Comparison of ENCODE assay signal across 16 cellular contexts in the genomic region with DNA sequence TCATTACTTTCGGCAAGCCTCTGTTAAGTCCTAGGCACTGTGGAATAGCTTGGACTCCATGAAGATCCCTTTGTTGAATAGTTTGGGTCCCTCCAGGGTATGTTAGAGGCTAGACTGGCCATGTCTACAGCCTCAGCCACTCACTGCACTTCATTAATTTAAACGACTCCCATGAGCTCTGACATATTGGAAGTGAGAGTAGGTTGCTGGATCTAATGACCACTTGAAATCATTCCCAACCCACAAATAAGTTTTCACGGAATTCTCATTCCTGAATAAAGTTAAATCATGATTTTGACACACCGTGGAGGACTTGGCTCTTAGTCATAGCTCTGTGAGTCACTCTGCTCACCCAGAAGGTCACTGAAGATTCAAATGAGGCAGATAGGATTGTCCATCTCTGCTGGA. TPM values are rescaled to one million over a fixed set of nuclear protein-coding genes. Genes with fewer than 3 reads are reported as not detected.
DNase-seq lines count a peak whose midpoint lies in the region; ATAC-seq and TF ChIP-seq lines count a peak whose summit lies in the region.
"Had no signal": no experiment of that assay in that cellular context is flagged by ENCODE, and none has a peak within 500 bp of the region (broad histone marks: within the 10 kb centered on the region; RNA-seq: fewer than 3 reads in every experiment).

No MANE protein-coding gene starts in this region.

- DNase-seq in AG09319 (ENCODE audit: extremely low read depth, low read depth) (peak; percentile 43), PC-3 (peak; percentile 81), dedifferentiated amniotic fluid mesenchymal stem cell (ENCODE audit: extremely low spot score) (peak; percentile 51), osteoblast (ENCODE audit: insufficient read length, low spot score, missing footprints) (no peak), NCI-H446 treated with DMSO at 0.1 percent for 48 hours (lab: John Stamatoyannopoulos, UW) (no peak), GM10248 (ENCODE audit: extremely low spot score) (no peak)
- DNase-seq in activated CD4-positive, alpha-beta T cell treated with anti-CD3 and anti-CD28 coated beads, Interleukin-2, amount 10 ng/mL, durations not matched to agents 24 days and 14 days, result no peak
- no peak for DNase-seq in activated naive CD4-positive, alpha-beta T cell treated with anti-CD3 and anti-CD28 coated beads, Interleukin-2, amount 50 U/mL, for 72 hours (ENCODE audit: low spot score in 2 of 2)
- DNase-seq: activated B cell treated with CpG ODN at 0.5 μM for 24 hours; activated T-cell treated with anti-CD3 and anti-CD28 coated beads, Interleukin-2, amount 50 U/mL, for 72 hours; KBM-7; NCI-H2029 treated with DMSO at 0.1 percent for 48 hours; thyroid gland had no signal

- TF ChIP-seq CTCF in AG09319 (IDR thresholded peaks at IDR 0.05; ENCODE audit: low read depth, low read length) (no peak), PC-3 (conservative IDR thresholded peaks at IDR 0.05; ENCODE audit: low read depth, low read length) (no peak), osteoblast (IDR thresholded peaks at IDR 0.05; ENCODE audit: extremely low read depth, low read depth, low read length) (no peak), GM10248 (IDR thresholded peaks at IDR 0.05; ENCODE audit: control extremely low read depth, extremely low read depth, low read depth, missing control alignments) (no peak)

- H3K79me2 ChIP-seq in PC-3 (ENCODE audit: low read length), result no peaks in the 10 kb centered on the region
- H3K79me2 ChIP-seq in osteoblast (ENCODE audit: insufficient read depth, low read length), result no peaks in the 10 kb centered on the region

- peaks cover 40% of the 10 kb centered on the region for H3K4me1 ChIP-seq in PC-3 (ENCODE audit: insufficient read depth, low read length)
- H3K4me1 ChIP-seq in osteoblast (ENCODE audit: insufficient read depth, low read length), result peaks cover 60% of the 10 kb centered on the region

- H3K4me2 ChIP-seq in PC-3 (ENCODE audit: low read length) (peak overlapping the region; percentile 2), osteoblast (ENCODE audit: insufficient read depth, low read length) (peak overlapping the region; percentile 35)

- no TSS peak for BruUV-seq in PC-3 (replicated peaks; lab: Mats Ljungman, UMichigan)

- no peak overlapping the region for H3K9ac ChIP-seq in PC-3 (ENCODE audit: low read length)

- H3K9me2 ChIP-seq in PC-3 (replicated peaks; ENCODE audit: low read length), result no peaks in the 10 kb centered on the region

- intact Hi-C loops in PC-3 (cut with micrococcal nuclease), result no loop called here
- intact Hi-C loops in activated CD4-positive, alpha-beta T cell treated with anti-CD3 and anti-CD28 coated beads, Interleukin-2, amount 10 ng/mL, durations not matched to agents 24 days and 14 days (cut with micrococcal nuclease), result no loop called here

- H3K27me3 Mint-ChIP-seq in activated CD4-positive, alpha-beta T cell treated with anti-CD3 and anti-CD28 coated beads, Interleukin-2, amount 10 ng/mL, durations not matched to agents 24 days and 14 days, result peaks cover 13% of the 10 kb centered on the region
- H3K27me3 Mint-ChIP-seq: activated B cell treated with CpG ODN at 0.5 μM for 24 hours, progenitor cell of endocrine pancreas had no signal

- peaks cover 4% of the 10 kb centered on the region for H3K4me1 Mint-ChIP-seq in activated CD4-positive, alpha-beta T cell treated with anti-CD3 and anti-CD28 coated beads, Interleukin-2, amount 10 ng/mL, durations not matched to agents 24 days and 14 days
- H3K4me1 Mint-ChIP-seq: CD14-positive monocyte had no signal

- ATAC-seq in PC-3, result peak; percentile 33
- ATAC-seq in activated naive CD4-positive, alpha-beta T cell treated with anti-CD3 and anti-CD28 coated beads, Interleukin-2, amount 50 U/mL, for 72 hours, result no peak
- ATAC-seq: activated T-cell treated with anti-CD3 and anti-CD28 coated beads, Interleukin-2, amount 50 U/mL, for 72 hours had no signal

- no peak overlapping the region for H3K4me3 ChIP-seq in PC-3 (ENCODE audit: low read length)
- peak overlapping the region; percentile 5 for H3K4me3 ChIP-seq in osteoblast (ENCODE audit: insufficient read depth, low read length)
- H3K4me3 ChIP-seq: thyroid gland had no signal

- H4K20me1 ChIP-seq in PC-3 (ENCODE audit: low read length) (no peaks in the 10 kb centered on the region), osteoblast (ENCODE audit: insufficient read depth, low read length) (no peaks in the 10 kb centered on the region)

- POLR2A ChIA-PET in PC-3 (lab: Charles Lee; ENCODE audit: unreplicated experiment), result no interaction called here
- POLR2A ChIA-PET in GM10248 (lab: Yijun Ruan, JAX), result no interaction called here

- peak overlapping the region; percentile 19 for H3K27ac ChIP-seq in PC-3 (ENCODE audit: low read length)
- peak overlapping the region; percentile 91 for H3K27ac ChIP-seq in osteoblast (ENCODE audit: low read depth, low read length)
- H3K27ac ChIP-seq: thyroid gland had no signal

- H3K36me3 ChIP-seq in PC-3 (ENCODE audit: low read depth, low read length) (no peaks in the 10 kb centered on the region), osteoblast (ENCODE audit: insufficient read depth, low read length) (no peaks in the 10 kb centered on the region)
- H3K36me3 ChIP-seq: thyroid gland had no signal

- no peaks in the 10 kb centered on the region for H3K9me3 Mint-ChIP-seq in activated CD4-positive, alpha-beta T cell treated with anti-CD3 and anti-CD28 coated beads, Interleukin-2, amount 10 ng/mL, durations not matched to agents 24 days and 14 days
- H3K9me3 Mint-ChIP-seq in activated naive CD4-positive, alpha-beta T cell treated with anti-CD3 and anti-CD28 coated beads, Interleukin-2, amount 50 U/mL, for 72 hours, result no peaks in the 10 kb centered on the region
- H3K9me3 Mint-ChIP-seq: activated T-cell treated with anti-CD3 and anti-CD28 coated beads, Interleukin-2, amount 50 U/mL, for 72 hours had no signal

- H2AFZ ChIP-seq in PC-3 (ENCODE audit: low read length), result no peak overlapping the region
- no peak overlapping the region for H2AFZ ChIP-seq in osteoblast (ENCODE audit: low read length)

- CTCF ChIA-PET in PC-3 (lab: Charles Lee), result interaction anchor here (0.6 kb wide), 1 partner anchor 21 kb away, joined by 3 read pairs; a partner anchor contains a TSS
- CTCF ChIA-PET in GM10248 (lab: Yijun Ruan, JAX), result no interaction called here

- no peaks in the 10 kb centered on the region for H3K9me3 ChIP-seq in PC-3 (ENCODE audit: low read length)
- H3K9me3 ChIP-seq in osteoblast (ENCODE audit: low read depth, low read length), result no peaks in the 10 kb centered on the region
- H3K9me3 ChIP-seq: thyroid gland had no signal

- H3K27ac Mint-ChIP-seq in activated CD4-positive, alpha-beta T cell treated with anti-CD3 and anti-CD28 coated beads, Interleukin-2, amount 10 ng/mL, durations not matched to agents 24 days and 14 days, result no peak overlapping the region
- peak overlapping the region in 1 of 2 donors; percentile 41 for H3K27ac Mint-ChIP-seq in activated naive CD4-positive, alpha-beta T cell treated with anti-CD3 and anti-CD28 coated beads, Interleukin-2, amount 50 U/mL, for 72 hours
- H3K27ac Mint-ChIP-seq: activated B cell treated with CpG ODN at 0.5 μM for 24 hours; activated T-cell treated with anti-CD3 and anti-CD28 coated beads, Interleukin-2, amount 50 U/mL, for 72 hours; CD14-positive monocyte; memory B cell; progenitor cell of endocrine pancreas had no signal

- H3K36me3 Mint-ChIP-seq in activated CD4-positive, alpha-beta T cell treated with anti-CD3 and anti-CD28 coated beads, Interleukin-2, amount 10 ng/mL, durations not matched to agents 24 days and 14 days (ENCODE audit: low read depth), result no peaks in the 10 kb centered on the region
- no peaks in the 10 kb centered on the region for H3K36me3 Mint-ChIP-seq in activated naive CD4-positive, alpha-beta T cell treated with anti-CD3 and anti-CD28 coated beads, Interleukin-2, amount 50 U/mL, for 72 hours
- H3K36me3 Mint-ChIP-seq: CD14-positive monocyte had no signal

- H3K4me3 Mint-ChIP-seq in activated CD4-positive, alpha-beta T cell treated with anti-CD3 and anti-CD28 coated beads, Interleukin-2, amount 10 ng/mL, durations not matched to agents 24 days and 14 days, result no peak overlapping the region
- H3K4me3 Mint-ChIP-seq: activated B cell treated with CpG ODN at 0.5 μM for 24 hours; activated T-cell treated with anti-CD3 and anti-CD28 coated beads, Interleukin-2, amount 50 U/mL, for 72 hours; CD14-positive monocyte; memory B cell had no signal

- H3K27me3 ChIP-seq in PC-3 (ENCODE audit: low read length) (no peaks in the 10 kb centered on the region), osteoblast (ENCODE audit: insufficient read depth, low read length) (no peaks in the 10 kb centered on the region)
- H3K27me3 ChIP-seq: thyroid gland had no signal

- no peaks in the 10 kb centered on the region for H3F3A ChIP-seq in PC-3 (ENCODE audit: low read length, unreplicated experiment)

RNA-seq across cellular contexts. Expression of a gene that starts 21.4 kb away (rescaled TPM):
- 36.2 and 42.2 TPM in 2 replicates for total RNA-seq in PC-3 (2014; rRNA removed)
- 67.0 and 91.3 TPM in 2 replicates for total RNA-seq in osteoblast
- total RNA-seq in activated CD4-positive, alpha-beta T cell treated with anti-CD3 and anti-CD28 coated beads, Interleukin-2, amount 10 ng/mL, durations not matched to agents 24 days and 14 days, result 18.2 and 20.5 TPM in 2 replicates
- 10 to 100 TPM; 17.2 to 19.3 TPM for total RNA-seq in activated naive CD4-positive, alpha-beta T cell treated with anti-CD3 and anti-CD28 coated beads, Interleukin-2, amount 50 U/mL, for 72 hours

Comparison
In these comparisons a context has a peak if more than half of its experiments do, and no peak if none do; other contexts are left out.
1. DNase-seq: peak in AG09319 (single experiment), PC-3 (single experiment) and dedifferentiated amniotic fluid mesenchymal stem cell (single experiment); none in osteoblast (single experiment), activated CD4-positive, alpha-beta T cell treated with anti-CD3 and anti-CD28 coated beads, Interleukin-2, amount 10 ng/mL, durations not matched to agents 24 days and 14 days (single experiment), activated naive CD4-positive, alpha-beta T cell treated with anti-CD3 and anti-CD28 coated beads, Interleukin-2, amount 50 U/mL, for 72 hours (0 of 2), NCI-H446 treated with DMSO at 0.1 percent for 48 hours (single experiment) and GM10248 (single experiment).